In the genomic region with DNA sequence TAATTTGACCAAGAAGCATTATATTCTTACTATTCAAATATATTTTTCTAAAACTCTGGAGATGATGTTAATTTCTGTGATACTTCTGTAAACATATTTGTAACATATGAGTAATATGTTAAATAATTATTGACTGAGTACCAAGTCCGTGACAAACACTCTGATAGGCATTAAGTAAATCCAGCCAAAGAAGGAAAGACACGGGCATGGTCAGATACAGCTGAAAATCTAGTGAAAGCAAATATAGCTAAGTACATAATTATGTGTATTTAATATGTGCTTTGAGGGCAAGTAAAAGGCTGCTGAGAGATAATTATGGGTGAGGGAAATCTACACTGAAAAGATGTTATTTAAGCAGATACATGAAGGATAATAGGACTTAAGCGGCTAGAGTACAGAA, we compare ENCODE assay signal across 12 cellular contexts.
"Had no signal": no experiment of that assay in that cellular context is flagged by ENCODE, and none has a peak within 500 bp of the region (broad histone marks: within the 10 kb centered on the region; RNA-seq: fewer than 3 reads in every experiment).

No MANE protein-coding gene starts in this region.

- ATAC-seq: activated CD8-positive, alpha-beta T cell treated with anti-CD3 and anti-CD28 coated beads for 36 hours; psoas muscle; right lobe of liver; stimulated activated memory B cell treated with anti-CD40 and anti-IgM and Interleukin-4, amounts not matched to agents 10 μg/mL and 1 μg/mL and 100 μg/mL, for 72 hours had no signal

- DNase-seq: activated CD8-positive, alpha-beta memory T cell treated with anti-CD3 and anti-CD28 coated beads, Interleukin-2, amount 50 U/mL, for 4 hours; activated CD8-positive, alpha-beta T cell treated with anti-CD3 and anti-CD28 coated beads for 36 hours; activated naive CD4-positive, alpha-beta T cell; aorta; mesendoderm; psoas muscle; right lobe of liver; spleen; stimulated activated CD4-positive, alpha-beta T cell treated with anti-CD3 and anti-CD28 coated beads, Interleukin-1b, Interleukin-23, amount 100 ng/mL, for 48 hours; tibial artery; uterus had no signal
